17 cellular contexts compared by ENCODE assay signal in genomic region chr5:150654181-150654580, GRCh38. TPM values are rescaled to one million over a fixed set of nuclear protein-coding genes. Genes with fewer than 3 reads are reported as not detected.
A peak's percentile ranks its signal among the peaks of the same experiment; 100 is the strongest.
DNase-seq lines count a peak whose midpoint lies in the region; ATAC-seq and TF ChIP-seq lines count a peak whose summit lies in the region.
"Had no signal": no experiment of that assay in that cellular context is flagged by ENCODE, and none has a peak within 500 bp of the region (broad histone marks: within the 10 kb centered on the region; RNA-seq: fewer than 3 reads in every experiment).

No MANE protein-coding gene starts in this region.

- no peak for TF ChIP-seq CTCF in heart right ventricle (IDR thresholded peaks at IDR 0.05)
- TF ChIP-seq CTCF in chondrocyte (IDR thresholded peaks at IDR 0.05) = no peak
- TF ChIP-seq CTCF in neural crest cell (conservative IDR thresholded peaks at IDR 0.05) = no peak
- TF ChIP-seq CTCF in tibial artery (IDR thresholded peaks at IDR 0.05) = no peak

- H3K27ac ChIP-seq in heart right ventricle (peak overlapping the region in 7 of 10 donors; percentile 0 to 100 (median 62)), tibial artery (peak overlapping the region; percentile 77 to 86)
- H3K27ac ChIP-seq: C4-2B had no signal

- H3K36me3 ChIP-seq in heart right ventricle (peaks cover 0 to 54% (median 20%) of the 10 kb centered on the region in 9 donors), tibial artery (peaks cover 10 to 23% (median 22%) of the 10 kb centered on the region in 3 donors)

- intact Hi-C loops in heart right ventricle (cut with DNase I) (loop anchor here in 5 of 10 donors (2.0 to 10.0 kb wide), 5 partner anchors 63 to 199 kb away; no protein-coding TSS in a partner anchor), cardiac septum (cut with DNase I) (loop anchor here (2.0 kb wide), 1 partner anchor 63 kb away; no protein-coding TSS in a partner anchor), tibial artery (cut with DNase I; ENCODE audit: low total_unique reads) (loop anchor here (10.0 kb wide), 1 partner anchor 199 kb away; no protein-coding TSS in a partner anchor)

- H3K27me3 Mint-ChIP-seq in chondrocyte (ENCODE audit: low read depth) = no peaks in the 10 kb centered on the region
- no peaks in the 10 kb centered on the region for H3K27me3 Mint-ChIP-seq in neural crest cell (ENCODE audit: low read depth)

- DNase-seq in heart right ventricle (no peak), cardiac septum (ENCODE audit: low spot score) (no peak), chondrocyte (ENCODE audit: low spot score) (no peak), neural crest cell (ENCODE audit: low read depth, low spot score) (no peak), tibial artery (no peak), putamen (ENCODE audit: low spot score) (no peak)
- DNase-seq in activated CD4-positive, alpha-beta T cell treated with anti-CD3 and anti-CD28 coated beads, Interleukin-2, amount 50 U/mL, for 1 hour = no peak
- DNase-seq: COR-L47; DMS153; HCEC 1CT; NCI-H1436 treated with DMSO at 0.1 percent for 48 hours; NCI-H2081; NCI-H524; NK-92 treated with Interleukin-12 subunit alpha and Interleukin-12 subunit beta, amount 100 ng/mL, for 24 hours had no signal

- H3K4me3 ChIP-seq in heart right ventricle = no peak overlapping the region
- H3K4me3 ChIP-seq in tibial artery = no peak overlapping the region

- WGBS in heart right ventricle, 2 donors = 90 to 93% methylated on average over 2 of the region's 2 CpGs

- H3K27me3 ChIP-seq in heart right ventricle (no peaks in the 10 kb centered on the region), tibial artery (no peaks in the 10 kb centered on the region)

- H3K9me3 Mint-ChIP-seq in chondrocyte (ENCODE audit: low read depth) (no peaks in the 10 kb centered on the region), neural crest cell (no peaks in the 10 kb centered on the region)

- H3K27ac Mint-ChIP-seq in chondrocyte (ENCODE audit: unreplicated experiment) = peak overlapping the region; percentile 28
- H3K27ac Mint-ChIP-seq in neural crest cell (ENCODE audit: unreplicated experiment) = no peak overlapping the region

- peaks cover 37 to 98% (median 67%) of the 10 kb centered on the region in 9 donors for H3K4me1 ChIP-seq in heart right ventricle
- peaks cover 0 to 79% (median 65%) of the 10 kb centered on the region in 4 donors for H3K4me1 ChIP-seq in tibial artery

- H3K4me3 Mint-ChIP-seq in chondrocyte (ENCODE audit: unreplicated experiment) = no peak overlapping the region
- H3K4me3 Mint-ChIP-seq in neural crest cell = peak overlapping the region; percentile 13

- H3K36me3 Mint-ChIP-seq in chondrocyte (ENCODE audit: low read depth) = peaks cover 29% of the 10 kb centered on the region
- H3K36me3 Mint-ChIP-seq in neural crest cell (ENCODE audit: low read depth) = no peaks in the 10 kb centered on the region

- H3K9me3 ChIP-seq in heart right ventricle = no peaks in the 10 kb centered on the region
- H3K9me3 ChIP-seq in tibial artery = no peaks in the 10 kb centered on the region

- H3K4me1 Mint-ChIP-seq in chondrocyte (ENCODE audit: low read depth) (peaks cover 66% of the 10 kb centered on the region), neural crest cell (peaks cover 30% of the 10 kb centered on the region)

- no peak for ATAC-seq in heart right ventricle
- ATAC-seq in GM19452 (IDR thresholded peaks at IDR 0.05; ENCODE audit: unreplicated experiment) = no peak

RNA-seq across cellular contexts. Expression of gene MYOZ3, which starts 6.9 kb away (rescaled TPM):
- total RNA-seq in heart right ventricle (10 to 100 TPM in 2 of 10 donors, 1 to 10 TPM in 8; 4.5 to 12.2 (median 6.0) TPM), cardiac septum (10.0 TPM), chondrocyte (1.9 to 3.3 TPM (median 2.0 TPM) in 3 replicates), neural crest cell (2.6 and 3.2 TPM in 2 replicates)
- 1 to 10 TPM in 1 of 2 donors, under 1 TPM in 1; 0.91 to 4.1 TPM for polyA plus RNA-seq in heart right ventricle
- total RNA-seq: HT-29 had no signal

RNA-seq across cellular contexts. Expression of gene SYNPO, which starts 13.7 kb away (rescaled TPM):
- 100 to 1,000 TPM; 589 to 777 (median 703) TPM for total RNA-seq in heart right ventricle
- polyA plus RNA-seq in heart right ventricle = 100 to 1,000 TPM; 129 to 344 TPM
- total RNA-seq in cardiac septum = 829 TPM
- total RNA-seq in chondrocyte = 156 to 198 TPM (median 195 TPM) in 3 replicates
- total RNA-seq in neural crest cell = 1.5 TPM in 2 replicates

RNA-seq across cellular contexts. Expression of gene RBM22, which starts 46.7 kb away (rescaled TPM):
- total RNA-seq in heart right ventricle = 10 to 100 TPM; 23.4 to 41.0 (median 29.3) TPM
- polyA plus RNA-seq in heart right ventricle = 10 to 100 TPM; 18.6 to 28.8 TPM
- 33.8 TPM for total RNA-seq in cardiac septum
- total RNA-seq in chondrocyte = 34.7 to 39.7 TPM (median 36.0 TPM) in 3 replicates
- 64.6 and 65.2 TPM in 2 replicates for total RNA-seq in neural crest cell

Comparison
In these comparisons a context has a peak if more than half of its experiments do, and no peak if none do; other contexts are left out.
1. RNA of gene SYNPO, which starts 13.7 kb away (total RNA-seq): 829 TPM in cardiac septum (single experiment), 589 to 777 TPM in heart right ventricle and 156 to 198 TPM in chondrocyte; 1.5 TPM in neural crest cell; every median in the first group is over 10 times any median in the second.